In genomic region chr11:11669447-11669846, GRCh38 we compare ENCODE assay signal across 15 cellular contexts. TPM values are rescaled to one million over a fixed set of nuclear protein-coding genes. Genes with fewer than 3 reads are reported as not detected.
DNase-seq lines count a peak whose midpoint lies in the region; TF ChIP-seq lines count a peak whose summit lies in the region.
"Had no signal": no experiment of that assay in that cellular context is flagged by ENCODE, and none has a peak within 500 bp of the region (broad histone marks: within the 10 kb centered on the region; RNA-seq: fewer than 3 reads in every experiment).

No MANE protein-coding gene starts in this region.

- H3K79me2 ChIP-seq in neural progenitor cell (ENCODE audit: low read depth), result no peaks in the 10 kb centered on the region

- H4K20me1 ChIP-seq in neural progenitor cell (ENCODE audit: low read depth), result no peaks in the 10 kb centered on the region

- H3K27ac Mint-ChIP-seq in neural progenitor cell, result no peak overlapping the region
- H3K27ac Mint-ChIP-seq: CD8-positive, alpha-beta T cell had no signal

- H3K9me3 ChIP-seq in neural progenitor cell (ENCODE audit: low read depth) (no peaks in the 10 kb centered on the region), left ventricle myocardium inferior (replicated peaks) (no peaks in the 10 kb centered on the region), stomach (peaks cover 0 to 3% (median 0%) of the 10 kb centered on the region in 4 donors)

- in situ Hi-C loops in G401 (cut with HindIII; ENCODE audit: low sequenced_read_pairs), result no loop called here

- H3K4me3 Mint-ChIP-seq in neural progenitor cell, result no peak overlapping the region
- H3K4me3 Mint-ChIP-seq: CD8-positive, alpha-beta T cell had no signal

- POLR2A ChIA-PET in HEK293T (lab: Yijun Ruan, JAX), result no interaction called here

- H2AFZ ChIP-seq in neural progenitor cell (replicated peaks), result peak overlapping the region; percentile 47

- no peak for TF ChIP-seq CTCF in neural progenitor cell (IDR thresholded peaks at IDR 0.05)
- no peak for TF ChIP-seq CTCF in left ventricle myocardium inferior (IDR thresholded peaks at IDR 0.05; ENCODE audit: borderline replicate concordance)
- TF ChIP-seq CTCF in stomach (IDR thresholded peaks at IDR 0.05), result no peak

- 25 to 35% (median 28%) methylated on average over 4 of the region's 4 CpGs for WGBS in stomach, 5 donors

- H3K4me1 ChIP-seq in neural progenitor cell (peaks cover 9% of the 10 kb centered on the region), left ventricle myocardium inferior (peaks cover 16% of the 10 kb centered on the region), stomach (peaks cover 0 to 17% (median 5%) of the 10 kb centered on the region in 4 donors)

- H3K27me3 ChIP-seq in neural progenitor cell, result no peaks in the 10 kb centered on the region
- H3K27me3 ChIP-seq in left ventricle myocardium inferior (ENCODE audit: low read depth), result no peaks in the 10 kb centered on the region
- H3K27me3 ChIP-seq in stomach, result peaks cover 0 to 17% (median 0%) of the 10 kb centered on the region in 3 donors

- H3K4me2 ChIP-seq in neural progenitor cell, result peak overlapping the region; percentile 10

- intact Hi-C loops in left ventricle myocardium inferior (cut with micrococcal nuclease) (no loop called here), stomach (cut with DNase I; ENCODE audit: low total_unique reads) (no loop called here)

- H3K4me3 ChIP-seq in neural progenitor cell, result no peak overlapping the region
- no peak overlapping the region for H3K4me3 ChIP-seq in left ventricle myocardium inferior
- H3K4me3 ChIP-seq in stomach, result no peak overlapping the region

- DNase-seq in G401 (ENCODE audit: low spot score), result peak; percentile 79
- peak; percentile 27 for DNase-seq in HEK293T (ENCODE audit: extremely low spot score)
- peak; percentile 62 for DNase-seq in cerebellum (ENCODE audit: low spot score)
- no peak for DNase-seq in neural progenitor cell (ENCODE audit: low spot score)
- no peak for DNase-seq in NCI-H82 (lab: John Stamatoyannopoulos, UW)
- no peak for DNase-seq in left ventricle myocardium inferior
- no peak for DNase-seq in stomach
- DNase-seq: CD8-positive, alpha-beta T cell; DND-41; Kasumi-1; NCI-H1105 treated with DMSO at 0.1 percent for 48 hours; NCI-H2081 treated with DMSO at 0.1 percent for 48 hours; NCI-H345; NCI-H526 treated with DMSO at 0.1 percent for 48 hours; SIG-M5 had no signal

- TF ChIP-seq EP300 in stomach (IDR thresholded peaks at IDR 0.05), result no peak

- no peak overlapping the region for H3K27ac ChIP-seq in neural progenitor cell
- H3K27ac ChIP-seq in left ventricle myocardium inferior (replicated peaks), result no peak overlapping the region
- H3K27ac ChIP-seq in stomach, result no peak overlapping the region

- H3K27me3 Mint-ChIP-seq in neural progenitor cell (ENCODE audit: insufficient read depth, low read depth), result peaks cover 6% of the 10 kb centered on the region

- H3K36me3 Mint-ChIP-seq in neural progenitor cell, result no peaks in the 10 kb centered on the region
- H3K36me3 Mint-ChIP-seq: CD8-positive, alpha-beta T cell had no signal

- H3K36me3 ChIP-seq in neural progenitor cell, result no peaks in the 10 kb centered on the region
- no peaks in the 10 kb centered on the region for H3K36me3 ChIP-seq in left ventricle myocardium inferior
- H3K36me3 ChIP-seq in stomach, result no peaks in the 10 kb centered on the region

- CTCF ChIA-PET in HEK293T (lab: Yijun Ruan, JAX), result interaction anchor here (0.6 kb wide), 2 partner anchors 54 to 516 kb away, joined by 3 read pairs; no protein-coding TSS in a partner anchor

- no peak for TF ChIP-seq POLR2A in stomach (IDR thresholded peaks at IDR 0.05)

- H3F3A ChIP-seq in neural progenitor cell (ENCODE audit: low read depth), result no peaks in the 10 kb centered on the region

- H3K9me3 Mint-ChIP-seq in neural progenitor cell, result peaks cover 7% of the 10 kb centered on the region
- H3K9me3 Mint-ChIP-seq: CD8-positive, alpha-beta T cell had no signal

- H3K4me1 Mint-ChIP-seq in neural progenitor cell, result peaks cover 29% of the 10 kb centered on the region

- H3K9ac ChIP-seq in neural progenitor cell, result no peak overlapping the region

TF ChIP-seq in HEK293T, 16 proteins besides CTCF, POLR2A, EP300 and RAD21:
- no peak for TF ChIP-seq SP1 (IDR thresholded peaks at IDR 0.05)
- no peak for TF ChIP-seq SUZ12 (IDR thresholded peaks at IDR 0.05)
- no peak for TF ChIP-seq L3MBTL2 (conservative IDR thresholded peaks at IDR 0.05)
- no peak for TF ChIP-seq TARDBP (IDR thresholded peaks at IDR 0.05)
- TF ChIP-seq LEF1 (IDR thresholded peaks at IDR 0.05; ENCODE audit: borderline replicate concordance), result no peak
- TF ChIP-seq ELF4 (IDR thresholded peaks at IDR 0.05), result no peak
- TF ChIP-seq BHLHE40 (IDR thresholded peaks at IDR 0.05; ENCODE audit: borderline replicate concordance), result no peak
- no peak for TF ChIP-seq PKNOX1 (IDR thresholded peaks at IDR 0.05)

RNA-seq across cellular contexts. Expression of gene GALNT18, which starts 47.6 kb away (rescaled TPM):
- total RNA-seq in G401 (2014; rRNA removed; shearing (Covaris generic)), result 0.06 TPM in 1 of 2 replicates, not detected in the other
- total RNA-seq in cerebellum, result 21.7 TPM
- total RNA-seq in neural progenitor cell (ENCODE audit: low replicate concordance), result 2.4 and 4.0 TPM in 2 replicates
- 24.4 TPM for total RNA-seq in left ventricle myocardium inferior
- total RNA-seq in stomach, result 10 to 100 TPM in 2 of 5 donors, 1 to 10 TPM in 2, under 1 TPM in 1; 0.58 to 16.1 (median 3.0) TPM
- 1 to 10 TPM; 1.1 to 6.8 (median 1.8) TPM for polyA plus RNA-seq in stomach
- total RNA-seq: CD8-positive, alpha-beta T cell had no signal

Comparison
In these comparisons a context has a peak if more than half of its experiments do, and no peak if none do; other contexts are left out.
1. DNase-seq: peak in G401 (single experiment), HEK293T (single experiment) and cerebellum (single experiment); none in neural progenitor cell (single experiment), NCI-H82 (single experiment), left ventricle myocardium inferior (single experiment) and stomach (single experiment).